In the genomic region with DNA sequence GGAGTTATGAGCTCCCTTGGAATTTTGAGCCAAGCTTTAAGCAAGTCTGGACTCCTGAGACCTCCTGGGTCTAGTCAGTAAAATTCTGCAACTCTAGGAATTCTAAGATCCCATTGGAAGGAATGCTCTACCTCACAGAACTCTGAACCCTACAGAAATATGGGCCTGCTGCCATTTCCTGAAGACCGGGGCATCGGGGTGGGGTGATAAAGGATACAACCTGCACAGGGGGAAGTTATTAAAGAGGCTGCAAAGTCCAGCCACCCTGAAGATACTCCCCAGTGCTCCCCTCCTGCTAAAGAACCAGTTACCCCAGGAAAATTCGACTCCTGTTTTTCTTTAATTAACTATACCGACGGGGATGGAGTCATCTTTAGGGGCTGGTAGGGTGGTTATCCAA, we compare ENCODE assay signal across 7 cellular contexts. TPM values are rescaled to one million over a fixed set of nuclear protein-coding genes. Genes with fewer than 3 reads are reported as not detected.
A peak's percentile ranks its signal among the peaks of the same experiment; 100 is the strongest.
DNase-seq lines count a peak whose midpoint lies in the region; ATAC-seq and TF ChIP-seq lines count a peak whose summit lies in the region.
"Had no signal": no experiment of that assay in that cellular context is flagged by ENCODE, and none has a peak within 500 bp of the region (broad histone marks: within the 10 kb centered on the region; RNA-seq: fewer than 3 reads in every experiment).

No MANE protein-coding gene starts in this region.

- peak overlapping the region; percentile 80 for H3K4me3 ChIP-seq in LNCaP clone FGC (ENCODE audit: low read depth, low read length)
- peak overlapping the region; percentile 90 to 98 (median 96) for H3K4me3 ChIP-seq in esophagus muscularis mucosa
- H3K4me3 ChIP-seq in skeletal muscle cell (ENCODE audit: low read depth, low read length) = peak overlapping the region; percentile 94

- peaks cover 0 to 39% (median 22%) of the 10 kb centered on the region in 4 donors for H3K36me3 ChIP-seq in esophagus muscularis mucosa

- no peaks in the 10 kb centered on the region for H3K9me3 ChIP-seq in esophagus muscularis mucosa

- no peak for ATAC-seq in GM18873 (IDR thresholded peaks at IDR 0.05; ENCODE audit: low FRiP score, unreplicated experiment)

- 50% methylated on average over 5 of the region's 5 CpGs for WGBS in esophagus muscularis mucosa

- no peak for TF ChIP-seq CTCF in LNCaP clone FGC (IDR thresholded peaks at IDR 0.05; ENCODE audit: control insufficient read depth, extremely low read depth, insufficient read depth)
- no peak for TF ChIP-seq CTCF in esophagus muscularis mucosa (IDR thresholded peaks at IDR 0.05)

- H3K27me3 ChIP-seq in esophagus muscularis mucosa = no peaks in the 10 kb centered on the region

- TF ChIP-seq POLR2A in esophagus muscularis mucosa (IDR thresholded peaks at IDR 0.05; ENCODE audit: low read depth) (no peak), erythroblast (IDR thresholded peaks at IDR 0.05; ENCODE audit: low read length) (no peak)

- peak overlapping the region; percentile 74 to 89 (median 86) for H3K27ac ChIP-seq in esophagus muscularis mucosa (replicated peaks in 1 of 4)

- H3K4me1 ChIP-seq in esophagus muscularis mucosa = peaks cover 28 to 42% (median 40%) of the 10 kb centered on the region in 4 donors

- intact Hi-C loops in esophagus muscularis mucosa (cut with DNase I) = loop anchor here (5.0 kb wide), 1 partner anchor 87 kb away; a partner anchor contains a TSS

- no peak for TF ChIP-seq EP300 in esophagus muscularis mucosa (IDR thresholded peaks at IDR 0.05)

- DNase-seq in LNCaP clone FGC (ENCODE audit: low read depth) (no peak), esophagus muscularis mucosa (ENCODE audit: extremely low spot score) (no peak), skeletal muscle cell (ENCODE audit: low read depth) (no peak), erythroblast (lab: John Stamatoyannopoulos, UW) (no peak)
- no peak for DNase-seq in effector CD8-positive, alpha-beta T cell (lab: John Stamatoyannopoulos, UW)
- DNase-seq: activated CD4-positive, alpha-beta T cell treated with anti-CD3 and anti-CD28 coated beads for 48 hours had no signal

RNA-seq across cellular contexts. Expression of a gene that starts 2.4 kb away (rescaled TPM):
- 10 to 100 TPM; 21.0 to 46.7 (median 28.3) TPM for total RNA-seq in esophagus muscularis mucosa

RNA-seq across cellular contexts. Expression of a gene that starts 11.5 kb away (rescaled TPM):
- total RNA-seq in esophagus muscularis mucosa = 10 to 100 TPM; 12.3 to 19.1 (median 15.3) TPM

RNA-seq across cellular contexts. Expression of a gene that starts 14.3 kb away (rescaled TPM):
- total RNA-seq in esophagus muscularis mucosa = under 1 TPM in 2 of 4 donors, not detected in 2; 0.17 to 0.23 TPM

RNA-seq across cellular contexts. Expression of a gene that starts 51.8 kb away (rescaled TPM):
- 10 to 100 TPM; 20.7 to 59.8 (median 32.9) TPM for total RNA-seq in esophagus muscularis mucosa
